Comparison of ENCODE assay signal across 14 cellular contexts in genomic region chr1:227120827-227121226, GRCh38.
"Had no signal": no experiment of that assay in that cellular context is flagged by ENCODE, and none has a peak within 500 bp of the region (broad histone marks: within the 10 kb centered on the region; RNA-seq: fewer than 3 reads in every experiment).

No MANE protein-coding gene starts in this region.

- FAIRE-seq: urothelium cell line had no signal

- H3K27me3 Mint-ChIP-seq: dendritic cell treated with granulocyte-macrophage colony-stimulating factor and Interleukin-4, amounts not matched to agents 40 ng/mL and 50 ng/mL, for 4 days; type B pancreatic cell had no signal

- H3K9me3 ChIP-seq: esophagus squamous epithelium, suprapubic skin, thyroid gland had no signal

- DNase-seq: esophagus squamous epithelium; foreskin fibroblast; left colon; mesendoderm; naive thymus-derived CD4-positive, alpha-beta T cell; right cardiac atrium; stimulated activated CD4-positive, alpha-beta T cell treated with anti-CD3 and anti-CD28 coated beads, Interleukin-2, amount 100 ng/mL, for 48 hours; stimulated activated naive CD8-positive, alpha-beta T cell treated with anti-CD3 and anti-CD28 coated beads, Interleukin-15, Interleukin-2, amounts not matched to agents 100 U/mL and 50 U/mL, for 24 hours; thyroid gland had no signal

- H3K4me1 ChIP-seq: esophagus squamous epithelium, suprapubic skin, thyroid gland had no signal

- ATAC-seq: left colon; naive thymus-derived CD4-positive, alpha-beta T cell; right cardiac atrium; stimulated activated naive CD8-positive, alpha-beta T cell treated with anti-CD3 and anti-CD28 coated beads, Interleukin-15, Interleukin-2, amounts not matched to agents 100 U/mL and 50 U/mL, for 24 hours had no signal

- H3K36me3 Mint-ChIP-seq: naive thymus-derived CD4-positive, alpha-beta T cell; type B pancreatic cell had no signal

- H3K4me1 Mint-ChIP-seq: naive thymus-derived CD4-positive, alpha-beta T cell had no signal

- H3K4me3 ChIP-seq: esophagus squamous epithelium, smooth muscle cell, suprapubic skin, thyroid gland had no signal

- H3K27me3 ChIP-seq: esophagus squamous epithelium, suprapubic skin, thyroid gland had no signal

- H3K36me3 ChIP-seq: suprapubic skin, thyroid gland had no signal

- H3K27ac ChIP-seq: esophagus squamous epithelium, suprapubic skin, thyroid gland had no signal

- H3K27ac Mint-ChIP-seq: dendritic cell treated with granulocyte-macrophage colony-stimulating factor and Interleukin-4, amounts not matched to agents 40 ng/mL and 50 ng/mL, for 4 days; naive thymus-derived CD4-positive, alpha-beta T cell; type B pancreatic cell had no signal

- H3K9me3 Mint-ChIP-seq: dendritic cell treated with granulocyte-macrophage colony-stimulating factor and Interleukin-4, amounts not matched to agents 40 ng/mL and 50 ng/mL, for 4 days; naive thymus-derived CD4-positive, alpha-beta T cell; type B pancreatic cell had no signal

- H3K4me3 Mint-ChIP-seq: dendritic cell treated with granulocyte-macrophage colony-stimulating factor and Interleukin-4, amounts not matched to agents 40 ng/mL and 50 ng/mL, for 4 days; naive thymus-derived CD4-positive, alpha-beta T cell; type B pancreatic cell had no signal
